27 cellular contexts compared by ENCODE assay signal in genomic region chr6:119073307-119074051, GRCh38. TPM values are rescaled to one million over a fixed set of nuclear protein-coding genes. Genes with fewer than 3 reads are reported as not detected.
DNase-seq lines count a peak whose midpoint lies in the region; ATAC-seq and TF ChIP-seq lines count a peak whose summit lies in the region.
"Had no signal": no experiment of that assay in that cellular context is flagged by ENCODE, and none has a peak within 500 bp of the region (broad histone marks: within the 10 kb centered on the region; RNA-seq: fewer than 3 reads in every experiment).

No MANE protein-coding gene starts in this region.

- CTCF ChIA-PET in activated naive CD4-positive, alpha-beta T cell treated with anti-CD3 and anti-CD28 coated beads for 36 hours (lab: Charles Lee), result interaction anchor here (0.7 to 2.2 kb wide), 2 partner anchors 13 to 37 kb away, joined by 4 to 8 read pairs; no protein-coding TSS in a partner anchor
- CTCF ChIA-PET in Calu3 (lab: Charles Lee), result no interaction called here

- H3K4me3 Mint-ChIP-seq in activated naive CD4-positive, alpha-beta T cell treated with anti-CD3 and anti-CD28 coated beads for 36 hours, result no peak overlapping the region
- no peak overlapping the region for H3K4me3 Mint-ChIP-seq in Calu3 (ENCODE audit: low read depth, unreplicated experiment)
- H3K4me3 Mint-ChIP-seq: activated CD8-positive, alpha-beta T cell treated with anti-CD3 and anti-CD28 coated beads, Interleukin-2, amount 10 ng/mL, durations not matched to agents 7 days and 5 days had no signal

- peaks cover 49% of the 10 kb centered on the region for H3K4me1 Mint-ChIP-seq in activated naive CD4-positive, alpha-beta T cell treated with anti-CD3 and anti-CD28 coated beads for 36 hours (ENCODE audit: low read depth)
- peaks cover 24% of the 10 kb centered on the region for H3K4me1 Mint-ChIP-seq in Calu3 (ENCODE audit: low read depth, unreplicated experiment)

- TF ChIP-seq POLR2A in lower leg skin (IDR thresholded peaks at IDR 0.05), result no peak

- H3K36me3 Mint-ChIP-seq in activated naive CD4-positive, alpha-beta T cell treated with anti-CD3 and anti-CD28 coated beads for 36 hours (ENCODE audit: low read depth), result peaks cover 1% of the 10 kb centered on the region
- H3K36me3 Mint-ChIP-seq in Calu3 (ENCODE audit: insufficient read depth, unreplicated experiment), result peaks cover 7% of the 10 kb centered on the region

- no peaks in the 10 kb centered on the region for H3K9me3 Mint-ChIP-seq in activated naive CD4-positive, alpha-beta T cell treated with anti-CD3 and anti-CD28 coated beads for 36 hours
- no peaks in the 10 kb centered on the region for H3K9me3 Mint-ChIP-seq in Calu3 (ENCODE audit: low read depth, unreplicated experiment)

- TF ChIP-seq CTCF in Calu3 (IDR thresholded peaks at IDR 0.05; ENCODE audit: unreplicated experiment) (no peak), lower leg skin (IDR thresholded peaks at IDR 0.05) (no peak)

- no peaks in the 10 kb centered on the region for H3K27me3 Mint-ChIP-seq in activated naive CD4-positive, alpha-beta T cell treated with anti-CD3 and anti-CD28 coated beads for 36 hours (ENCODE audit: low read depth)
- H3K27me3 Mint-ChIP-seq in Calu3 (ENCODE audit: unreplicated experiment), result no peaks in the 10 kb centered on the region
- H3K27me3 Mint-ChIP-seq: progenitor cell of endocrine pancreas had no signal

- WGBS in lower leg skin, 2 donors, result 83 to 85% methylated on average over 4 of the region's 4 CpGs

- intact Hi-C loops in activated naive CD4-positive, alpha-beta T cell treated with anti-CD3 and anti-CD28 coated beads for 36 hours (cut with micrococcal nuclease), result no loop called here
- intact Hi-C loops in Calu3 (cut with micrococcal nuclease; ENCODE audit: unreplicated experiment) (no loop called here), lower leg skin (cut with DNase I; ENCODE audit: low total_unique reads) (no loop called here)

- DNase-seq in activated naive CD4-positive, alpha-beta T cell treated with anti-CD3 and anti-CD28 coated beads for 36 hours, result no peak
- DNase-seq in activated naive CD4-positive, alpha-beta T cell (lab: John Stamatoyannopoulos, UW), result no peak
- peak; percentile 5 for DNase-seq in NAMALWA (ENCODE audit: low spot score)
- peak; percentile 11 for DNase-seq in germinal center (ENCODE audit: low spot score)
- no peak for DNase-seq in Calu3
- DNase-seq in lower leg skin (ENCODE audit: low spot score in 2 of 2), result no peak
- DNase-seq: activated CD8-positive, alpha-beta T cell treated with anti-CD3 and anti-CD28 coated beads, Interleukin-2, amount 10 ng/mL, durations not matched to agents 7 days and 5 days; activated effector memory CD4-positive, alpha-beta T cell treated with Interleukin-2 at 50 U/mL for 16 hours; cerebellar nuclear complex; gastrocnemius medialis; IMR-90; left cardiac atrium; mesenchymal stem cell; NCI-H1092 treated with DMSO at 0.1 percent for 48 hours; NCI-H1930; NCI-H2227 treated with DMSO at 0.1 percent for 48 hours; stimulated activated naive CD4-positive, alpha-beta T cell treated with Interleukin-2 at 50 U/mL for 16 hours; testis had no signal

- H3K4me3 ChIP-seq in lower leg skin (ENCODE audit: low read depth, poor library complexity, severe bottlenecking), result no peak overlapping the region
- H3K4me3 ChIP-seq: A549, gastrocnemius medialis, hepatocyte, SJCRH30, testis, vagina had no signal

- BruUV-seq in Calu3 (replicated peaks; lab: Mats Ljungman, UMichigan), result no TSS peak

- no peak for ATAC-seq in GM19397 (IDR thresholded peaks at IDR 0.05; ENCODE audit: unreplicated experiment)
- ATAC-seq in GM21367 (IDR thresholded peaks at IDR 0.05; ENCODE audit: unreplicated experiment), result no peak
- ATAC-seq: A549; activated CD4-positive, CD25-positive, alpha-beta regulatory T cell treated with anti-CD3 and anti-CD28 coated beads, Interleukin-2, amount 50 U/mL, for 24 hours; activated CD8-positive, alpha-beta T cell treated with anti-CD3 and anti-CD28 coated beads, Interleukin-2, amount 10 ng/mL, durations not matched to agents 7 days and 5 days; gastrocnemius medialis; left cardiac atrium; sciatic nerve had no signal

- peak overlapping the region; percentile 39 for H3K27ac Mint-ChIP-seq in activated naive CD4-positive, alpha-beta T cell treated with anti-CD3 and anti-CD28 coated beads for 36 hours
- H3K27ac Mint-ChIP-seq in Calu3 (ENCODE audit: unreplicated experiment), result no peak overlapping the region
- H3K27ac Mint-ChIP-seq: activated CD8-positive, alpha-beta T cell treated with anti-CD3 and anti-CD28 coated beads, Interleukin-2, amount 10 ng/mL, durations not matched to agents 7 days and 5 days; progenitor cell of endocrine pancreas had no signal

RNA-seq across cellular contexts. Expression of gene FAM184A, which starts 5.0 kb away (rescaled TPM):
- 10 to 100 TPM; 13.5 to 14.0 TPM for total RNA-seq in activated naive CD4-positive, alpha-beta T cell treated with anti-CD3 and anti-CD28 coated beads for 36 hours
- 8.2 and 8.6 TPM in 2 replicates for total RNA-seq in Calu3 (2022)
- total RNA-seq in lower leg skin, result 1 to 10 TPM in 3 of 4 donors, under 1 TPM in 1; 0.57 to 3.4 (median 1.4) TPM
- total RNA-seq: IMR-90 had no signal

Comparison
In these comparisons a context has a peak if more than half of its experiments do, and no peak if none do; other contexts are left out.
1. DNase-seq: peak in NAMALWA (single experiment) and germinal center (single experiment); none in activated naive CD4-positive, alpha-beta T cell treated with anti-CD3 and anti-CD28 coated beads for 36 hours (single experiment), activated naive CD4-positive, alpha-beta T cell (0 of 4), Calu3 (single experiment) and lower leg skin (0 of 2).